1 cellular context compared by ENCODE assay signal in genomic region chr10:120948889-120949382, GRCh38.
TF ChIP-seq lines count a peak whose summit lies in the region.

No MANE protein-coding gene starts in this region.

TF ChIP-seq in HepG2, 621 proteins besides CTCF, POLR2A, EP300 and RAD21 (continued from another document and continues in another):
- TF ChIP-seq ZNF687 (CRISPR knock-in tag; IDR thresholded peaks at IDR 0.05) (peak; percentile 39; the same call in 1 of the 2 replicates), KDM5B (CRISPR knock-in tag; IDR thresholded peaks at IDR 0.05; ENCODE audit: borderline replicate concordance) (no peak), ZFP90 (CRISPR knock-in tag; IDR thresholded peaks at IDR 0.05; ENCODE audit: borderline replicate concordance) (no peak), SMYD3 (CRISPR knock-in tag; IDR thresholded peaks at IDR 0.05) (no peak), ZFP91 (CRISPR knock-in tag; IDR thresholded peaks at IDR 0.05; ENCODE audit: borderline replicate concordance) (peak; percentile 36; the same call in 1 of the 2 replicates), MYC (CRISPR knock-in tag; IDR thresholded peaks at IDR 0.05; ENCODE audit: borderline replicate concordance) (peak; percentile 21; the same call in 1 of the 2 replicates), TBX2 (CRISPR knock-in tag; IDR thresholded peaks at IDR 0.05; ENCODE audit: borderline replicate concordance) (peak; percentile 28; the same call in 1 of the 2 replicates), ZNF777 (CRISPR knock-in tag; IDR thresholded peaks at IDR 0.05) (0 out of 2 replicates have a peak, but pooled peaks have one; percentile 20), ZNF572 (CRISPR knock-in tag; IDR thresholded peaks at IDR 0.05) (no peak), KDM2A (CRISPR knock-in tag; IDR thresholded peaks at IDR 0.05; ENCODE audit: borderline replicate concordance, low read depth) (peak; percentile 88; the same call in 1 of the 2 replicates), SPEN (CRISPR knock-in tag; IDR thresholded peaks at IDR 0.05; ENCODE audit: low read depth) (0 out of 2 replicates have a peak, but pooled peaks have one; percentile 42), ZNF367 (CRISPR knock-in tag; IDR thresholded peaks at IDR 0.05; ENCODE audit: borderline replicate concordance) (no peak), ZNF772 (CRISPR knock-in tag; IDR thresholded peaks at IDR 0.05) (0 out of 2 replicates have a peak, but pooled peaks have one; percentile 40), MXD3 (CRISPR knock-in tag; IDR thresholded peaks at IDR 0.05) (0 out of 2 replicates have a peak, but pooled peaks have one; percentile 40), ERF (CRISPR knock-in tag; IDR thresholded peaks at IDR 0.05) (0 out of 2 replicates have a peak, but pooled peaks have one; percentile 32), ARID5B (CRISPR knock-in tag; IDR thresholded peaks at IDR 0.05) (peak; percentile 36; the same call in 1 of the 2 replicates), GABPB1 (CRISPR knock-in tag; IDR thresholded peaks at IDR 0.05) (peak; percentile 65), KLF16 (CRISPR knock-in tag; IDR thresholded peaks at IDR 0.05) (0 out of 4 replicates have a peak, but pooled peaks of 1 of the 2 experiments have one; percentile 26), SMARCC2 (IDR thresholded peaks at IDR 0.05) (no peak), EED (CRISPR knock-in tag; IDR thresholded peaks at IDR 0.05) (0 out of 2 replicates have a peak, but pooled peaks have one; percentile 35), DMTF1 (CRISPR knock-in tag; IDR thresholded peaks at IDR 0.05) (no peak), ZSCAN31 (CRISPR knock-in tag; IDR thresholded peaks at IDR 0.05; ENCODE audit: low read depth) (peak; percentile 35; the same call in 1 of the 2 replicates), MAZ (IDR thresholded peaks at IDR 0.05; ENCODE audit: borderline replicate concordance, low read depth, low read length) (no peak), MAZ (CRISPR knock-in tag; IDR thresholded peaks at IDR 0.05; ENCODE audit: low read depth) (peak; percentile 46; the same call in 1 of the 2 replicates), DPF2 (CRISPR knock-in tag; IDR thresholded peaks at IDR 0.05; ENCODE audit: borderline replicate concordance, low read depth) (no peak), ZNF768 (CRISPR knock-in tag; IDR thresholded peaks at IDR 0.05) (peak; percentile 34; the same call in 1 of the 2 replicates), RXRA (CRISPR knock-in tag; IDR thresholded peaks at IDR 0.05) (peak; percentile 37; the same call in 1 of the 2 replicates), SP1 (IDR thresholded peaks at IDR 0.05) (no peak), SP1 (CRISPR knock-in tag; IDR thresholded peaks at IDR 0.05) (0 out of 2 replicates have a peak, but pooled peaks have one; percentile 25), SMC3 (IDR thresholded peaks at IDR 0.05; ENCODE audit: low read length) (peak; percentile 33; the same call in 1 of the 2 replicates), TFDP1 (CRISPR knock-in tag; IDR thresholded peaks at IDR 0.05; ENCODE audit: borderline replicate concordance) (peak; percentile 37; the same call in 1 of the 2 replicates), HOXA5 (CRISPR knock-in tag; IDR thresholded peaks at IDR 0.05) (peak; percentile 39; the same call in 1 of the 2 replicates), HNF4A (CRISPR knock-in tag; IDR thresholded peaks at IDR 0.05) (no peak), HMGXB4 (CRISPR knock-in tag; IDR thresholded peaks at IDR 0.05; ENCODE audit: borderline replicate concordance in 1 of 2, low read depth in 1 of 2) (peak in 1 of 2 experiments; percentile 49; a peak in 2 of 4 replicates), ZNF382 (CRISPR knock-in tag; IDR thresholded peaks at IDR 0.05; ENCODE audit: borderline replicate concordance) (no peak), RBM39 (IDR thresholded peaks at IDR 0.05; ENCODE audit: low read depth, low read length, poor library complexity, severe bottlenecking) (peak; percentile 39), UBTF (CRISPR knock-in tag; IDR thresholded peaks at IDR 0.05) (peak; percentile 41; the same call in 1 of the 2 replicates)
